Comparison of ENCODE assay signal across 1 cellular context in the genomic region with DNA sequence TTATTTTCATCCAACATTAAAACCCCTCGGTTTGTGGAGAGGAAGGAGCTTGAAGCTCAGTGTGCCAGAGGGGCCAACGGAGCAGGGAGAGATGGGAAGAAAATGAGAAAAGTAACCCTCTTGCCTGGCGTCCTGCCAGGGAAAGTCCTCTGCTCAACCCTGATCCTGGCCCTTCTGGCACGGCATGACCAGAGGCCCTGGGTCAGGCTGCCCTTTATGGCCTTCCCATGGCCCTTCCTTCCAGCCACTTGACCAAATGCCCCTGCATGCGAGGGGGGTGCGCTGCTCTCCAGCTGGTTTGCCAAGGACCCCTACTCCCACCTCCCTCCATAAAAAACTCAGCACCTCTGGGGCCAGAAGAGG.
TF ChIP-seq lines count a peak whose summit lies in the region.

No MANE protein-coding gene starts in this region.

TF ChIP-seq in GM23338, 12 proteins besides CTCF, POLR2A, EP300 and RAD21 (continued from another document):
- TF ChIP-seq REST (IDR thresholded peaks at IDR 0.05; ENCODE audit: unreplicated experiment) (no peak), STAT1 (IDR thresholded peaks at IDR 0.05; ENCODE audit: unreplicated experiment) (no peak), EZH2phosphoT487 (IDR thresholded peaks at IDR 0.05; ENCODE audit: unreplicated experiment) (no peak), EZH2 (IDR thresholded peaks at IDR 0.05; ENCODE audit: low read depth, unreplicated experiment) (no peak), ZNF114 (CRISPR knock-in tag; IDR thresholded peaks at IDR 0.05) (no peak), JUNB (IDR thresholded peaks at IDR 0.05; ENCODE audit: unreplicated experiment) (no peak)
